Comparison of ENCODE assay signal across 1 cellular context in genomic region chr2:120874401-120874821, GRCh38.
TF ChIP-seq lines count a peak whose summit lies in the region.

No MANE protein-coding gene starts in this region.

TF ChIP-seq in GM23338, 12 proteins besides CTCF, POLR2A, EP300 and RAD21 (continued from another document):
- TF ChIP-seq ZNF462 (CRISPR knock-in tag; IDR thresholded peaks at IDR 0.05) (no peak), ZNF331 (CRISPR knock-in tag; IDR thresholded peaks at IDR 0.05; ENCODE audit: low read depth) (no peak), POLR2AphosphoS5 (IDR thresholded peaks at IDR 0.05; ENCODE audit: low read depth) (no peak), ETS1 (IDR thresholded peaks at IDR 0.05) (no peak), ZNF114 (CRISPR knock-in tag; IDR thresholded peaks at IDR 0.05) (no peak), REST (IDR thresholded peaks at IDR 0.05; ENCODE audit: unreplicated experiment) (no peak)
